16 cellular contexts compared by ENCODE assay signal in genomic region chr2:133139847-133140533, GRCh38.
A peak's percentile ranks its signal among the peaks of the same experiment; 100 is the strongest.
DNase-seq lines count a peak whose midpoint lies in the region; ATAC-seq and TF ChIP-seq lines count a peak whose summit lies in the region.
"Had no signal": no experiment of that assay in that cellular context is flagged by ENCODE, and none has a peak within 500 bp of the region (broad histone marks: within the 10 kb centered on the region; RNA-seq: fewer than 3 reads in every experiment).

No MANE protein-coding gene starts in this region.

- no peaks in the 10 kb centered on the region for H3K9me3 ChIP-seq in ectodermal cell (ENCODE audit: control insufficient read depth, low read length)
- no peaks in the 10 kb centered on the region for H3K9me3 ChIP-seq in testis
- H3K9me3 ChIP-seq in ascending aorta = no peaks in the 10 kb centered on the region
- H3K9me3 ChIP-seq: gastrocnemius medialis, uterus had no signal

- WGBS in ectodermal cell, 2 experiments = 45 to 51% methylated on average over 4 of the region's 4 CpGs
- 64 to 74% methylated on average over 4 of the region's 4 CpGs for WGBS in testis, 2 donors

- TF ChIP-seq POLR2A in testis (IDR thresholded peaks at IDR 0.05) = no peak

- no peaks in the 10 kb centered on the region for H3K27me3 Mint-ChIP-seq in neural crest cell (ENCODE audit: low read depth)
- H3K27me3 Mint-ChIP-seq: B cell had no signal

- peaks cover 41% of the 10 kb centered on the region for H3K4me1 Mint-ChIP-seq in neural crest cell
- H3K4me1 Mint-ChIP-seq: B cell had no signal

- H3K36me3 Mint-ChIP-seq in neural crest cell (ENCODE audit: low read depth) = peaks cover 3% of the 10 kb centered on the region

- H3K27ac ChIP-seq in ectodermal cell (ENCODE audit: insufficient read depth, low read depth, low read length, poor library complexity, severe bottlenecking) = peak overlapping the region; percentile 55
- H3K27ac ChIP-seq in testis = no peak overlapping the region
- no peak overlapping the region for H3K27ac ChIP-seq in ascending aorta
- H3K27ac ChIP-seq: brain microvascular endothelial cell, gastrocnemius medialis, uterus had no signal

- H3K27me3 ChIP-seq in ectodermal cell (ENCODE audit: control insufficient read depth, insufficient read depth, low read length, poor library complexity, severe bottlenecking) (no peaks in the 10 kb centered on the region), testis (no peaks in the 10 kb centered on the region), ascending aorta (no peaks in the 10 kb centered on the region)
- H3K27me3 ChIP-seq: brain microvascular endothelial cell, gastrocnemius medialis, uterus had no signal

- H3K9me3 Mint-ChIP-seq in neural crest cell = no peaks in the 10 kb centered on the region

- H3K4me3 ChIP-seq in ectodermal cell (ENCODE audit: insufficient read depth, low read depth, low read length) = no peak overlapping the region
- H3K4me3 ChIP-seq in testis = no peak overlapping the region
- H3K4me3 ChIP-seq in ascending aorta = no peak overlapping the region
- H3K4me3 ChIP-seq: gastrocnemius medialis, uterus had no signal

- peaks cover 13% of the 10 kb centered on the region for H3K4me1 ChIP-seq in ectodermal cell (ENCODE audit: control insufficient read depth, insufficient read depth, low read length)
- no peaks in the 10 kb centered on the region for H3K4me1 ChIP-seq in testis
- H3K4me1 ChIP-seq in ascending aorta = no peaks in the 10 kb centered on the region
- H3K4me1 ChIP-seq: gastrocnemius medialis, uterus had no signal

- no peak overlapping the region for H3K4me3 Mint-ChIP-seq in neural crest cell
- H3K4me3 Mint-ChIP-seq: B cell had no signal

- H3K36me3 ChIP-seq in ectodermal cell (ENCODE audit: control insufficient read depth, insufficient read depth, low read length) (no peaks in the 10 kb centered on the region), testis (ENCODE audit: low read depth, missing control alignments) (no peaks in the 10 kb centered on the region), ascending aorta (no peaks in the 10 kb centered on the region)
- H3K36me3 ChIP-seq: brain microvascular endothelial cell, gastrocnemius medialis, uterus had no signal

- no peak for DNase-seq in neural crest cell (ENCODE audit: low read depth, low spot score)
- no peak for DNase-seq in testis
- DNase-seq in ascending aorta (ENCODE audit: low spot score in 2 of 2) = no peak
- DNase-seq: activated effector memory CD4-positive, alpha-beta T cell treated with Interleukin-2 at 50 U/mL for 16 hours; brain microvascular endothelial cell; gastrocnemius medialis; NCI-H146; right cardiac atrium; stimulated activated CD4-positive, alpha-beta T cell treated with anti-CD3 and anti-CD28 coated beads, Interleukin-2, amount 100 ng/mL, for 24 hours; uterus had no signal

- no peak for TF ChIP-seq CTCF in neural crest cell (conservative IDR thresholded peaks at IDR 0.05)
- TF ChIP-seq CTCF in testis (IDR thresholded peaks at IDR 0.05) = no peak
- no peak for TF ChIP-seq CTCF in ascending aorta (IDR thresholded peaks at IDR 0.05)

- H3K27ac Mint-ChIP-seq in neural crest cell (ENCODE audit: unreplicated experiment) = peak overlapping the region; percentile 47
- H3K27ac Mint-ChIP-seq: B cell had no signal

- intact Hi-C loops in testis (cut with DNase I; ENCODE audit: low total_unique reads) (no loop called here), ascending aorta (cut with DNase I) (no loop called here)

- peak; percentile 60 for ATAC-seq in GM18517 (IDR thresholded peaks at IDR 0.05; ENCODE audit: unreplicated experiment)
- ATAC-seq in HG03520 (IDR thresholded peaks at IDR 0.05; ENCODE audit: unreplicated experiment) = peak; percentile 46
- no peak for ATAC-seq in HG03378 (IDR thresholded peaks at IDR 0.05; ENCODE audit: unreplicated experiment)
- ATAC-seq in HG03039 (IDR thresholded peaks at IDR 0.05; ENCODE audit: unreplicated experiment) = no peak
- ATAC-seq: gastrocnemius medialis, right cardiac atrium had no signal

Comparison
In these comparisons a context has a peak if more than half of its experiments do, and no peak if none do; other contexts are left out.
1. ATAC-seq: peak in GM18517 (single experiment) and HG03520 (single experiment); none in HG03378 (single experiment) and HG03039 (single experiment).